ENCODE assay signal across 8 cellular contexts in genomic region chr22:22297790-22298653, GRCh38. TPM values are rescaled to one million over a fixed set of nuclear protein-coding genes. Genes with fewer than 3 reads are reported as not detected.
A peak's percentile ranks its signal among the peaks of the same experiment; 100 is the strongest.
DNase-seq lines count a peak whose midpoint lies in the region; ATAC-seq and TF ChIP-seq lines count a peak whose summit lies in the region.
"Not testable (repeated sequence)": the region's sequence is repeated elsewhere in the genome, so short reads cannot be mapped to it uniquely, and the experiment has no call there.

No MANE protein-coding gene starts in this region.

- H3K9me3 ChIP-seq in duodenal mucosa (ENCODE audit: control insufficient read depth in 1 of 2, low read length in 2 of 2); liver (ENCODE audit: control insufficient read depth in 4 of 4, low read length in 3 of 4): not testable (repeated sequence)

- peak; percentile 63 for DNase-seq in ACHN
- DNase-seq in NOMO-1 (lab: John Stamatoyannopoulos, UW; ENCODE audit: unreplicated experiment in 2 of 2): peak; percentile 38 to 60
- peak; percentile 73 for DNase-seq in activated CD8-positive, alpha-beta T cell treated with anti-CD3 and anti-CD28 coated beads, Interleukin-2, amount 10 ng/mL, durations not matched to agents 7 days and 5 days
- DNase-seq in stimulated activated CD4-positive, alpha-beta T cell treated with anti-CD3 and anti-CD28 coated beads, Interleukin-1b, Interleukin-23, amount 100 ng/mL, for 1 hour (ENCODE audit: low read depth in 2 of 2): peak; percentile 44 to 53

- 1% methylated on average over 71 of the region's 72 CpGs for WGBS in liver

- not testable (repeated sequence) for H3K27me3 ChIP-seq in duodenal mucosa (ENCODE audit: control insufficient read depth in 1 of 2, insufficient read depth in 2 of 2, low read length in 2 of 2); liver (ENCODE audit: control insufficient read depth in 4 of 4, insufficient read depth in 4 of 4, low read length in 3 of 4)

- CTCF ChIA-PET in activated CD8-positive, alpha-beta T cell treated with anti-CD3 and anti-CD28 coated beads, Interleukin-2, amount 10 ng/mL, durations not matched to agents 7 days and 5 days (lab: Charles Lee): interaction anchor here (0.6 to 1.8 kb wide), 3 partner anchors 88 to 166 kb away, joined by 3 to 7 read pairs (median 7); no protein-coding TSS in a partner anchor

- peaks cover 34% of the 10 kb centered on the region for H3K4me1 Mint-ChIP-seq in activated CD8-positive, alpha-beta T cell treated with anti-CD3 and anti-CD28 coated beads, Interleukin-2, amount 10 ng/mL, durations not matched to agents 7 days and 5 days (ENCODE audit: low read depth)

- H3K9ac ChIP-seq in duodenal mucosa (ENCODE audit: low read depth in 1 of 2, low read length in 2 of 2) (peak overlapping the region; percentile 48 to 66), liver (ENCODE audit: low read depth in 1 of 2, low read length in 2 of 2) (peak overlapping the region; percentile 60 to 79)

- ATAC-seq in GM19035 (IDR thresholded peaks at IDR 0.05; ENCODE audit: unreplicated experiment) (peak; percentile 97), HG03521 (IDR thresholded peaks at IDR 0.05; ENCODE audit: unreplicated experiment) (peak; percentile 87)
- peak; percentile 100 for ATAC-seq in activated CD8-positive, alpha-beta T cell treated with anti-CD3 and anti-CD28 coated beads, Interleukin-2, amount 10 ng/mL, durations not matched to agents 7 days and 5 days

- H3K36me3 ChIP-seq in duodenal mucosa (ENCODE audit: control insufficient read depth in 1 of 2, insufficient read depth in 2 of 2, low read length in 2 of 2); liver (ENCODE audit: control insufficient read depth in 4 of 4, insufficient read depth in 3 of 4, low read depth in 1 of 4, low read length in 3 of 4): not testable (repeated sequence)

- POLR2A ChIA-PET in activated CD8-positive, alpha-beta T cell treated with anti-CD3 and anti-CD28 coated beads, Interleukin-2, amount 10 ng/mL, durations not matched to agents 7 days and 5 days (lab: Charles Lee): interaction anchor here (0.7 kb wide), 1 partner anchor 97 kb away, joined by 3 read pairs; no protein-coding TSS in a partner anchor

- peak overlapping the region; percentile 74 for H3K27ac Mint-ChIP-seq in activated CD8-positive, alpha-beta T cell treated with anti-CD3 and anti-CD28 coated beads, Interleukin-2, amount 10 ng/mL, durations not matched to agents 7 days and 5 days

- H3K27ac ChIP-seq in duodenal mucosa (ENCODE audit: low read depth, low read length): not testable (repeated sequence)
- peak overlapping the region; percentile 50 to 73 for H3K27ac ChIP-seq in liver (ENCODE audit: low read depth in 1 of 2, low read length in 2 of 2)

- TF ChIP-seq CTCF in liver (IDR thresholded peaks at IDR 0.05; ENCODE audit: low read depth, low read length, missing input control): peak; percentile 12

- TF ChIP-seq RAD21 in liver (IDR thresholded peaks at IDR 0.05): peak in 1 of 2 donors; percentile 3

- H3K27me3 Mint-ChIP-seq in activated CD8-positive, alpha-beta T cell treated with anti-CD3 and anti-CD28 coated beads, Interleukin-2, amount 10 ng/mL, durations not matched to agents 7 days and 5 days (ENCODE audit: low read depth): not testable (repeated sequence)

- H3K9me3 Mint-ChIP-seq in activated CD8-positive, alpha-beta T cell treated with anti-CD3 and anti-CD28 coated beads, Interleukin-2, amount 10 ng/mL, durations not matched to agents 7 days and 5 days (ENCODE audit: insufficient read depth): not testable (repeated sequence)

- H3K36me3 Mint-ChIP-seq in activated CD8-positive, alpha-beta T cell treated with anti-CD3 and anti-CD28 coated beads, Interleukin-2, amount 10 ng/mL, durations not matched to agents 7 days and 5 days (ENCODE audit: low read depth): not testable (repeated sequence)

- in situ Hi-C loops in ACHN (cut with HindIII; ENCODE audit: low pct_ligation_motif_present, low pct_unique_long_range_greater_than_20kb, low sequenced_read_pairs): not testable (repeated sequence)

- H3K4me3 Mint-ChIP-seq in activated CD8-positive, alpha-beta T cell treated with anti-CD3 and anti-CD28 coated beads, Interleukin-2, amount 10 ng/mL, durations not matched to agents 7 days and 5 days: peak overlapping the region; percentile 87

- not testable (repeated sequence) for H3K4me1 ChIP-seq in duodenal mucosa (ENCODE audit: control insufficient read depth in 1 of 2, insufficient read depth in 2 of 2, low read length in 2 of 2); liver (ENCODE audit: control insufficient read depth in 4 of 4, insufficient read depth in 4 of 4, low read length in 3 of 4)

- H3K4me3 ChIP-seq in duodenal mucosa (ENCODE audit: low read depth in 1 of 2, low read length in 2 of 2) (peak overlapping the region; percentile 68 to 77), liver (ENCODE audit: low read depth in 1 of 3, low read length in 3 of 3) (peak overlapping the region; percentile 75 to 84 (median 83))

RNA-seq across cellular contexts. Expression of gene VPREB1, which starts 53.4 kb away (rescaled TPM):
- total RNA-seq in activated CD8-positive, alpha-beta T cell treated with anti-CD3 and anti-CD28 coated beads, Interleukin-2, amount 10 ng/mL, durations not matched to agents 7 days and 5 days: not detected
- 1 to 10 TPM in 1 of 2 donors, not detected in 1; 1.1 TPM for total RNA-seq in liver
- not detected for polyA plus RNA-seq in liver
